In genomic region chr5:96821260-96821916, GRCh38 we compare ENCODE assay signal across 18 cellular contexts.
DNase-seq lines count a peak whose midpoint lies in the region; ATAC-seq, FAIRE-seq and TF ChIP-seq lines count a peak whose summit lies in the region.
"Had no signal": no experiment of that assay in that cellular context is flagged by ENCODE, and none has a peak within 500 bp of the region (broad histone marks: within the 10 kb centered on the region; RNA-seq: fewer than 3 reads in every experiment).

No MANE protein-coding gene starts in this region.

- no peaks in the 10 kb centered on the region for H3K27me3 Mint-ChIP-seq in stimulated activated naive CD8-positive, alpha-beta T cell treated with anti-CD3 and anti-CD28 coated beads, Interleukin-15, Interleukin-2, amounts not matched to agents 100 ng/mL and 50 ng/mL, for 24 hours

- H3K27me3 ChIP-seq in RWPE2 (ENCODE audit: insufficient read depth, poor library complexity, severe bottlenecking), result no peaks in the 10 kb centered on the region
- H3K27me3 ChIP-seq: right lobe of liver had no signal

- H3K4me1 ChIP-seq in RWPE2 (ENCODE audit: insufficient read depth, poor library complexity, severe bottlenecking), result peaks cover 24% of the 10 kb centered on the region
- H3K4me1 ChIP-seq: right lobe of liver had no signal

- H3K36me3 Mint-ChIP-seq in stimulated activated naive CD8-positive, alpha-beta T cell treated with anti-CD3 and anti-CD28 coated beads, Interleukin-15, Interleukin-2, amounts not matched to agents 100 ng/mL and 50 ng/mL, for 24 hours (ENCODE audit: low read depth), result no peaks in the 10 kb centered on the region
- H3K36me3 Mint-ChIP-seq: activated CD8-positive, alpha-beta memory T cell treated with anti-CD3 and anti-CD28 coated beads, Interleukin-2, amount 10 ng/mL, durations not matched to agents 7 days and 5 days had no signal

- no peak overlapping the region for H3K4me3 Mint-ChIP-seq in stimulated activated naive CD8-positive, alpha-beta T cell treated with anti-CD3 and anti-CD28 coated beads, Interleukin-15, Interleukin-2, amounts not matched to agents 100 ng/mL and 50 ng/mL, for 24 hours
- H3K4me3 Mint-ChIP-seq: activated CD8-positive, alpha-beta memory T cell treated with anti-CD3 and anti-CD28 coated beads, Interleukin-2, amount 10 ng/mL, durations not matched to agents 7 days and 5 days; H9 had no signal

- no peaks in the 10 kb centered on the region for H3K9me3 ChIP-seq in RWPE2 (ENCODE audit: severe bottlenecking)
- H3K9me3 ChIP-seq: Caco-2, right lobe of liver had no signal

- FAIRE-seq in urothelium cell line (lab: Jason Lieb, UNC), result no peak

- H3K4me3 ChIP-seq in RWPE2 (ENCODE audit: severe bottlenecking) (no peak overlapping the region), fibroblast of pulmonary artery (replicated peaks; ENCODE audit: low read depth, low read length) (no peak overlapping the region)
- H3K4me3 ChIP-seq: right lobe of liver had no signal

- H3K4me1 Mint-ChIP-seq in stimulated activated naive CD8-positive, alpha-beta T cell treated with anti-CD3 and anti-CD28 coated beads, Interleukin-15, Interleukin-2, amounts not matched to agents 100 ng/mL and 50 ng/mL, for 24 hours (ENCODE audit: low read depth), result peaks cover 74% of the 10 kb centered on the region

- TF ChIP-seq CTCF in RWPE2 (IDR thresholded peaks at IDR 0.05; ENCODE audit: poor library complexity, severe bottlenecking) (no peak), fibroblast of pulmonary artery (IDR thresholded peaks at IDR 0.05; ENCODE audit: low read length, missing control alignments) (no peak)

- peak overlapping the region; percentile 6 for H3K27ac ChIP-seq in RWPE2 (ENCODE audit: poor library complexity, severe bottlenecking)
- H3K27ac ChIP-seq: right lobe of liver, WERI-Rb-1 had no signal

- ATAC-seq in stimulated activated naive CD8-positive, alpha-beta T cell treated with anti-CD3 and anti-CD28 coated beads, Interleukin-15, Interleukin-2, amounts not matched to agents 100 U/mL and 50 U/mL, for 24 hours, result no peak
- ATAC-seq in RWPE2 (ENCODE audit: low read depth) (no peak), HG02884 (IDR thresholded peaks at IDR 0.05; ENCODE audit: unreplicated experiment) (no peak)
- ATAC-seq: activated CD8-positive, alpha-beta memory T cell treated with anti-CD3 and anti-CD28 coated beads, Interleukin-2, amount 10 ng/mL, durations not matched to agents 7 days and 5 days; right lobe of liver had no signal

- H3K36me3 ChIP-seq in RWPE2 (ENCODE audit: low read depth), result no peaks in the 10 kb centered on the region
- H3K36me3 ChIP-seq: right lobe of liver, WERI-Rb-1 had no signal

- H3K9me3 Mint-ChIP-seq in stimulated activated naive CD8-positive, alpha-beta T cell treated with anti-CD3 and anti-CD28 coated beads, Interleukin-15, Interleukin-2, amounts not matched to agents 100 ng/mL and 50 ng/mL, for 24 hours, result no peaks in the 10 kb centered on the region
- H3K9me3 Mint-ChIP-seq: H9 had no signal

- no peak for DNase-seq in stimulated activated naive CD8-positive, alpha-beta T cell treated with anti-CD3 and anti-CD28 coated beads, Interleukin-15, Interleukin-2, amounts not matched to agents 100 U/mL and 50 U/mL, for 24 hours
- DNase-seq in RWPE2 (ENCODE audit: low spot score) (no peak), fibroblast of pulmonary artery (ENCODE audit: low read depth) (peak; percentile 3), urothelium cell line (ENCODE audit: low spot score) (peak; percentile 21), NCI-H2171 (lab: John Stamatoyannopoulos, UW) (no peak), NCI-H510A treated with DMSO at 0.1 percent for 48 hours (lab: John Stamatoyannopoulos, UW) (no peak)
- DNase-seq: activated CD8-positive, alpha-beta memory T cell treated with anti-CD3 and anti-CD28 coated beads, Interleukin-2, amount 10 ng/mL, durations not matched to agents 7 days and 5 days; activated effector memory CD4-positive, alpha-beta T cell treated with anti-CD3 and anti-CD28 coated beads, Interleukin-2, amount 50 U/mL, for 16 hours; Caco-2; H9; MV-4-11; NCI-H2081; NCI-H526; right lobe of liver; stimulated activated CD4-positive, alpha-beta T cell treated with anti-CD3 and anti-CD28 coated beads, Interleukin-1b, Interleukin-23, amount 100 ng/mL, for 48 hours; WERI-Rb-1 had no signal

- peak overlapping the region; percentile 8 for H3K27ac Mint-ChIP-seq in stimulated activated naive CD8-positive, alpha-beta T cell treated with anti-CD3 and anti-CD28 coated beads, Interleukin-15, Interleukin-2, amounts not matched to agents 100 ng/mL and 50 ng/mL, for 24 hours
- H3K27ac Mint-ChIP-seq: activated CD8-positive, alpha-beta memory T cell treated with anti-CD3 and anti-CD28 coated beads, Interleukin-2, amount 10 ng/mL, durations not matched to agents 7 days and 5 days had no signal

Comparison
In these comparisons a context has a peak if more than half of its experiments do, and no peak if none do; other contexts are left out.
1. DNase-seq: peak in fibroblast of pulmonary artery (single experiment) and urothelium cell line (single experiment); none in stimulated activated naive CD8-positive, alpha-beta T cell treated with anti-CD3 and anti-CD28 coated beads, Interleukin-15, Interleukin-2, amounts not matched to agents 100 U/mL and 50 U/mL, for 24 hours (single experiment), RWPE2 (single experiment), NCI-H2171 (single experiment) and NCI-H510A treated with DMSO at 0.1 percent for 48 hours (single experiment).